ENCODE assay signal across 1 cellular context in genomic region chr12:116332705-116333380, GRCh38.
TF ChIP-seq lines count a peak whose summit lies in the region.

No MANE protein-coding gene starts in this region.

TF ChIP-seq in GM12878, 131 proteins besides CTCF, POLR2A, EP300 and RAD21 (continued from another document):
- TF ChIP-seq CEBPZ (IDR thresholded peaks at IDR 0.05; ENCODE audit: low read depth, low read length) (no peak), SIN3A (IDR thresholded peaks at IDR 0.05; ENCODE audit: low read depth, low read length) (no peak), RFX5 (IDR thresholded peaks at IDR 0.05; ENCODE audit: low read depth, low read length) (no peak), PAX8 (IDR thresholded peaks at IDR 0.05) (no peak), CBFB (IDR thresholded peaks at IDR 0.05; ENCODE audit: low read depth) (no peak), STAT3 (IDR thresholded peaks at IDR 0.05; ENCODE audit: low read depth, low read length) (no peak)
- TF ChIP-seq, protein P1, sequence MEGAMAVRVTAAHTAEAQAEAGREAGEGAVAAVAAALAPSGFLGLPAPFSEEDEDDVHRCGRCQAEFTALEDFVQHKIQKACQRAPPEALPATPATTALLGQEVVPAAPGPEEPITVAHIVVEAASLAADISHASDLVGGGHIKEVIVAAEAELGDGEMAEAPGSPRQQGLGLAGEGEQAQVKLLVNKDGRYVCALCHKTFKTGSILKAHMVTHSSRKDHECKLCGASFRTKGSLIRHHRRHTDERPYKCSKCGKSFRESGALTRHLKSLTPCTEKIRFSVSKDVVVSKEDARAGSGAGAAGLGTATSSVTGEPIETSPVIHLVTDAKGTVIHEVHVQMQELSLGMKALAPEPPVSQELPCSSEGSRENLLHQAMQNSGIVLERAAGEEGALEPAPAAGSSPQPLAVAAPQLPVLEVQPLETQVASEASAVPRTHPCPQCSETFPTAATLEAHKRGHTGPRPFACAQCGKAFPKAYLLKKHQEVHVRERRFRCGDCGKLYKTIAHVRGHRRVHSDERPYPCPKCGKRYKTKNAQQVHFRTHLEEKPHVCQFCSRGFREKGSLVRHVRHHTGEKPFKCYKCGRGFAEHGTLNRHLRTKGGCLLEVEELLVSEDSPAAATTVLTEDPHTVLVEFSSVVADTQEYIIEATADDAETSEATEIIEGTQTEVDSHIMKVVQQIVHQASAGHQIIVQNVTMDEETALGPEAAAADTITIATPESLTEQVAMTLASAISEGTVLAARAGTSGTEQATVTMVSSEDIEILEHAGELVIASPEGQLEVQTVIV (IDR thresholded peaks at IDR 0.05; ENCODE audit: borderline replicate concordance, partially characterized antibody), result no peak
